Comparison of ENCODE assay signal across 12 cellular contexts in genomic region chr5:128844354-128844923, GRCh38.
A peak's percentile ranks its signal among the peaks of the same experiment; 100 is the strongest.
DNase-seq lines count a peak whose midpoint lies in the region; ATAC-seq and TF ChIP-seq lines count a peak whose summit lies in the region.
"Had no signal": no experiment of that assay in that cellular context is flagged by ENCODE, and none has a peak within 500 bp of the region (broad histone marks: within the 10 kb centered on the region; RNA-seq: fewer than 3 reads in every experiment).

No MANE protein-coding gene starts in this region.

- H3K4me1 ChIP-seq in NT2/D1 (ENCODE audit: insufficient read depth, insufficient read length) (no peaks in the 10 kb centered on the region), esophagus squamous epithelium (no peaks in the 10 kb centered on the region)
- H3K4me1 ChIP-seq: BLaER1 treated with 17β-estradiol and CSF1 and Interleukin-3, amounts not matched to agents 10 nM and 100 nM had no signal

- DNase-seq in NCI-H345 treated with DMSO at 0.1 percent for 48 hours (lab: John Stamatoyannopoulos, UW; ENCODE audit: unreplicated experiment): peak; percentile 10
- DNase-seq in NCI-H345 (lab: John Stamatoyannopoulos, UW): no peak
- peak; percentile 5 for DNase-seq in NT2/D1 (ENCODE audit: low read depth, low spot score)
- DNase-seq in esophagus squamous epithelium (lab: John Stamatoyannopoulos, UW): no peak
- peak; percentile 24 for DNase-seq in putamen (ENCODE audit: low spot score)
- DNase-seq in DMS153 (lab: John Stamatoyannopoulos, UW): no peak
- DNase-seq in cerebellum (ENCODE audit: low spot score): no peak
- DNase-seq: activated naive CD4-positive, alpha-beta T cell treated with anti-CD3 and anti-CD28 coated beads, Interleukin-2, amount 50 U/mL, for 16 hours; NCI-H2029; stimulated activated naive CD4-positive, alpha-beta T cell treated with Interleukin-2 at 50 U/mL for 16 hours had no signal

- 21 to 27% methylated on average over 2 of the region's 2 CpGs for WGBS in esophagus squamous epithelium, 2 donors

- H3K36me3 ChIP-seq in NT2/D1 (ENCODE audit: insufficient read depth, insufficient read length, low read length) (no peaks in the 10 kb centered on the region), esophagus squamous epithelium (no peaks in the 10 kb centered on the region)
- H3K36me3 ChIP-seq: BLaER1 treated with 17β-estradiol and CSF1 and Interleukin-3, amounts not matched to agents 10 nM and 100 nM had no signal

- H3K9ac ChIP-seq in NT2/D1 (ENCODE audit: insufficient read length, low read depth): no peak overlapping the region
- H3K9ac ChIP-seq: BLaER1 treated with 17β-estradiol and CSF1 and Interleukin-3, amounts not matched to agents 10 nM and 100 nM had no signal

- H3K9me3 ChIP-seq in NT2/D1 (ENCODE audit: insufficient read depth, low read length) (no peaks in the 10 kb centered on the region), esophagus squamous epithelium (peaks cover 0 to 10% (median 3%) of the 10 kb centered on the region in 3 donors)

- H3K27me3 ChIP-seq in NT2/D1 (ENCODE audit: insufficient read depth, insufficient read length) (no peaks in the 10 kb centered on the region), esophagus squamous epithelium (no peaks in the 10 kb centered on the region)
- H3K27me3 ChIP-seq: BLaER1 treated with 17β-estradiol and CSF1 and Interleukin-3, amounts not matched to agents 10 nM and 100 nM had no signal

- peak in 4 of 6 experiments; percentile 18 to 52 (median 31) for TF ChIP-seq CTCF in esophagus squamous epithelium (IDR thresholded peaks at IDR 0.05)

- H3K4me3 ChIP-seq in NT2/D1 (ENCODE audit: insufficient read length, low read depth) (no peak overlapping the region), esophagus squamous epithelium (no peak overlapping the region)
- H3K4me3 ChIP-seq: BLaER1 treated with 17β-estradiol and CSF1 and Interleukin-3, amounts not matched to agents 10 nM and 100 nM had no signal

- ATAC-seq in GM19397 (IDR thresholded peaks at IDR 0.05; ENCODE audit: unreplicated experiment): no peak

- H3K27ac ChIP-seq in esophagus squamous epithelium: no peak overlapping the region
- H3K27ac ChIP-seq: BLaER1 treated with 17β-estradiol and CSF1 and Interleukin-3, amounts not matched to agents 10 nM and 100 nM had no signal

- intact Hi-C loops in esophagus squamous epithelium (cut with DNase I): loop anchor here (5.0 kb wide), 1 partner anchor 622 kb away; no protein-coding TSS in a partner anchor

- no peak for TF ChIP-seq POLR2A in esophagus squamous epithelium (IDR thresholded peaks at IDR 0.05)

Comparison
In these comparisons a context has a peak if more than half of its experiments do, and no peak if none do; other contexts are left out.
1. DNase-seq: peak in NCI-H345 treated with DMSO at 0.1 percent for 48 hours (single experiment), NT2/D1 (single experiment) and putamen (single experiment); none in NCI-H345 (single experiment), esophagus squamous epithelium (single experiment), DMS153 (single experiment) and cerebellum (single experiment).